Comparison of ENCODE assay signal across 10 cellular contexts in the genomic region with DNA sequence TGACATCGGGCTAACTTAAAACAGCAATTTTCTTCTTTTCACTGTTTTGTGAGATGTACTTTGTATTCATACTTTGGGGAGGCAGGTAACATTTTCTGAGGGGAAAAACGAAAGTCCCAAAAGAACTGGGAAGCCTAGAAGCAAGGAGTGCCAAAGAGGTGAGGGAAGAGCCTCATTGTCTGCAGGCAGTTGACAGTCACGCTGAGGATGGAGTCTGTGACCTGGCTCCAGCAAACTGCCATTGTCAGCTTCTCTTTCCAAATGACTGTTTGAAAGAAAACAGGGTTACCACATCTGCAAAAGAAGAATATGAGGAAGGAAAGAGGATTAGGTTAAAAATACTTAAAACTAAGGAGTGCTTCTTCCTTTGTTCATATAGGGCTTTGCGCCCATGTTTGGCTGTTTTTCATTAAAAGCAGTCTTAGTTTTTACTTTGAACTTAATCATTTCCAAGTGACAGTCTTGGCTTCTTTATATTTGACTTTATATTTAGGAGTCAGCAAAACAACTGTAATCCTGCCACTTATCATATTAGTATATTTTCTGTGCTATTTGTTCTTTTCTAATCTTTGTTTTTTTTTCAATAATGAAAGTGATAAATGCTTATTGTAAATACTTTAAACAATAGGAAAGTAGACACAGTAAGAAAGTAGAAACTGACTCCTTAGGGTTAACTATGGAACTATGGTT. TPM values are rescaled to one million over a fixed set of nuclear protein-coding genes. Genes with fewer than 3 reads are reported as not detected.
DNase-seq lines count a peak whose midpoint lies in the region; ATAC-seq and TF ChIP-seq lines count a peak whose summit lies in the region.
"Had no signal": no experiment of that assay in that cellular context is flagged by ENCODE, and none has a peak within 500 bp of the region (broad histone marks: within the 10 kb centered on the region; RNA-seq: fewer than 3 reads in every experiment).

No MANE protein-coding gene starts in this region.

- intact Hi-C loops in left colon (cut with DNase I, micrococcal nuclease), result no loop called here

- peaks cover 0 to 5% of the 10 kb centered on the region in 2 donors for H3K9me3 Mint-ChIP-seq in stimulated activated naive B cell treated with anti-CD40 and anti-IgM and Interleukin-4, amounts not matched to agents 10 μg/mL and 1 μg/mL and 100 μg/mL, for 72 hours

- no peaks in the 10 kb centered on the region for H3K9me3 ChIP-seq in fibroblast of lung (ENCODE audit: control insufficient read depth, insufficient read depth, low read depth, low read length)

- ATAC-seq in stimulated activated naive B cell treated with anti-CD40 and anti-IgM and Interleukin-4, amounts not matched to agents 10 μg/mL and 1 μg/mL and 100 μg/mL, for 72 hours (replicated peaks), result peak in 1 of 2 donors; percentile 16
- ATAC-seq in HG03045 (IDR thresholded peaks at IDR 0.05; ENCODE audit: unreplicated experiment) (no peak), left colon (no peak)

- no peak overlapping the region for H3K9ac ChIP-seq in fibroblast of lung (ENCODE audit: insufficient read depth, low read length)

- H3K36me3 Mint-ChIP-seq in stimulated activated naive B cell treated with anti-CD40 and anti-IgM and Interleukin-4, amounts not matched to agents 10 μg/mL and 1 μg/mL and 100 μg/mL, for 72 hours, result peaks cover 14 to 18% of the 10 kb centered on the region in 2 donors

- H3K4me3 ChIP-seq in fibroblast of lung (replicated peaks in 1 of 4; ENCODE audit: control extremely low read depth in 1 of 4, insufficient read depth in 1 of 4, low read depth in 3 of 4, low read length in 4 of 4), result peak overlapping the region in 1 of 4 experiments; percentile 10

- no peaks in the 10 kb centered on the region for H3K27me3 Mint-ChIP-seq in stimulated activated naive B cell treated with anti-CD40 and anti-IgM and Interleukin-4, amounts not matched to agents 10 μg/mL and 1 μg/mL and 100 μg/mL, for 72 hours

- H3K4me2 ChIP-seq in fibroblast of lung (ENCODE audit: extremely low read depth, insufficient read depth, low read length), result peak overlapping the region; percentile 82

- peak overlapping the region; percentile 75 to 77 for H3K4me3 Mint-ChIP-seq in stimulated activated naive B cell treated with anti-CD40 and anti-IgM and Interleukin-4, amounts not matched to agents 10 μg/mL and 1 μg/mL and 100 μg/mL, for 72 hours

- H2AFZ ChIP-seq in fibroblast of lung (ENCODE audit: low read length), result peak overlapping the region; percentile 52

- peaks cover 24 to 52% of the 10 kb centered on the region in 2 donors for H3K4me1 Mint-ChIP-seq in stimulated activated naive B cell treated with anti-CD40 and anti-IgM and Interleukin-4, amounts not matched to agents 10 μg/mL and 1 μg/mL and 100 μg/mL, for 72 hours

- no peaks in the 10 kb centered on the region for H3K79me2 ChIP-seq in fibroblast of lung (ENCODE audit: control insufficient read depth, insufficient read depth, low read length)

- DNase-seq in NOMO-1 (lab: John Stamatoyannopoulos, UW; ENCODE audit: unreplicated experiment in 2 of 2) (peak; percentile 19 to 67), NOMO-1 treated with dmso at 0.1 percent for 144 hours (lab: John Stamatoyannopoulos, UW; ENCODE audit: unreplicated experiment) (no peak), SKM-1 (lab: John Stamatoyannopoulos, UW; ENCODE audit: unreplicated experiment) (peak; percentile 53), fibroblast of lung (ENCODE audit: low read depth in 2 of 2) (no peak), AG20443 (ENCODE audit: low spot score) (no peak), left colon (no peak)
- DNase-seq in stimulated activated naive B cell treated with anti-CD40 and anti-IgM and Interleukin-4, amounts not matched to agents 10 μg/mL and 1 μg/mL and 100 μg/mL, for 72 hours, result no peak
- DNase-seq: activated CD8-positive, alpha-beta memory T cell treated with anti-CD3 and anti-CD28 coated beads for 24 hours had no signal

- no peaks in the 10 kb centered on the region for H4K20me1 ChIP-seq in fibroblast of lung (ENCODE audit: control insufficient read depth, extremely low read depth, insufficient read depth, low read length)

- H3K27ac Mint-ChIP-seq in stimulated activated naive B cell treated with anti-CD40 and anti-IgM and Interleukin-4, amounts not matched to agents 10 μg/mL and 1 μg/mL and 100 μg/mL, for 72 hours, result peak overlapping the region; percentile 96

- peak overlapping the region; percentile 9 for H3K27ac ChIP-seq in fibroblast of lung (ENCODE audit: insufficient read depth, low read length)
- H3K27ac ChIP-seq: 22Rv1 had no signal

- peaks cover 5% of the 10 kb centered on the region for H3K4me1 ChIP-seq in fibroblast of lung (ENCODE audit: control insufficient read depth, extremely low read depth, insufficient read depth, low read length)

- TF ChIP-seq CTCF in fibroblast of lung (conservative IDR thresholded peaks at IDR 0.05 in 1 of 2, IDR thresholded peaks at IDR 0.05 in 1 of 2; ENCODE audit: low read depth in 1 of 2, low read length in 2 of 2), result no peak

- H3K36me3 ChIP-seq in fibroblast of lung (ENCODE audit: control insufficient read depth, insufficient read depth, low read length), result no peaks in the 10 kb centered on the region

- no peaks in the 10 kb centered on the region for H3K27me3 ChIP-seq in fibroblast of lung (ENCODE audit: control insufficient read depth, insufficient read depth, low read length)

RNA-seq across cellular contexts. Expression of a gene that starts 35.0 kb away (rescaled TPM):
- 13.9 and 16.5 TPM in 2 replicates for total RNA-seq in fibroblast of lung
- 6.3 and 7.2 TPM in 2 replicates for polyA plus RNA-seq in fibroblast of lung
- 5.2 and 6.7 TPM in 2 replicates for polyA plus RNA-seq in fibroblast of lung (2012)
- polyA minus RNA-seq in fibroblast of lung (ENCODE audit: low replicate concordance), result 3.8 and 4.9 TPM in 2 replicates
- total RNA-seq in left colon, result 10 to 100 TPM; 64.4 to 67.2 TPM

Comparison
In these comparisons a context has a peak if more than half of its experiments do, and no peak if none do; other contexts are left out.
1. DNase-seq: peak in NOMO-1 (2 of 2) and SKM-1 (single experiment); none in NOMO-1 treated with dmso at 0.1 percent for 144 hours (single experiment), fibroblast of lung (0 of 2), stimulated activated naive B cell treated with anti-CD40 and anti-IgM and Interleukin-4, amounts not matched to agents 10 μg/mL and 1 μg/mL and 100 μg/mL, for 72 hours (single experiment), AG20443 (single experiment) and left colon (0 of 2).